Comparison of ENCODE assay signal across 8 cellular contexts in the genomic region with DNA sequence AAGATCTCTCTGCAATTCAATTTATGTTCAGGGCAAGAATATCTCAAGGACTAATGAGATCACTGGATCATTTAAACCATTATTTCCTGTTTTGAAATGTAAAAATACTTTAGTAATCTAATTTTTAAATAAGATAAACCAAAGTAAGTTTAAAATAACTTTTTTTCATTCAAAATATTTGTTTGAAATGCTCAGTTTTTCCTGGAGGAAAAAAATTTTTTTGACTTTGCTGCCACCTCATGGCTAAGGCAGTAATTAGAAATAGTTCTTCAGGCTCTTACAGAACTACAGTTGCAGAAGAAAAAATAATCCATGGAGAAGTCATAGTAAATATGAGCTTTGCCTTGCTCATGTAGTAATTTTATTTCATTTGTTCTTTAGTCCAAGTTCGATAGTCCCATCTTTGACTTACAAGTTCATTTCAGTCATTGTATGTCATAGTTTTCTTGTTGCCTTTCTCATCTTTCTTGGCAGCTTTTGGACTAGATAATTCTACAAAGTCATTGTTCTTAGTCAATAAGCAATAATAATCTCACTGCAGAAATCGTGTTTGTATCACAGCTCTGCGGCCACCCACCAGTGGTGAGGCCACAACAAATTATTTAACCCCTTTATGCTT.
A peak's percentile ranks its signal among the peaks of the same experiment; 100 is the strongest.
DNase-seq lines count a peak whose midpoint lies in the region; ATAC-seq and TF ChIP-seq lines count a peak whose summit lies in the region.

No MANE protein-coding gene starts in this region.

- no peak overlapping the region for H4K5ac ChIP-seq in mesendoderm (ENCODE audit: low read length)

- no peak overlapping the region for H2AK5ac ChIP-seq in mesendoderm (ENCODE audit: low read length)

- H3K27me3 ChIP-seq in cardiac muscle cell (no peaks in the 10 kb centered on the region), brain microvascular endothelial cell (replicated peaks) (peaks cover 2% of the 10 kb centered on the region), mesendoderm (ENCODE audit: insufficient read depth, low read length, poor library complexity) (no peaks in the 10 kb centered on the region)

- H3K4me3 ChIP-seq in cardiac muscle cell (no peak overlapping the region), brain microvascular endothelial cell (ENCODE audit: low read depth, low read length) (no peak overlapping the region), mesendoderm (ENCODE audit: low read length) (no peak overlapping the region)

- no CpG with 5 or more reads among the region's 3 CpGs for WGBS in mesendoderm (ENCODE audit: extremely low coverage, insufficient coverage, low lambda C conversion rate)

- H3K27ac ChIP-seq in cardiac muscle cell: no peak overlapping the region
- no peak overlapping the region for H3K27ac ChIP-seq in brain microvascular endothelial cell
- no peak overlapping the region for H3K27ac ChIP-seq in mesendoderm (ENCODE audit: low read depth, low read length)

- ATAC-seq in left ventricle myocardium superior (no peak), GM18505 (IDR thresholded peaks at IDR 0.05; ENCODE audit: unreplicated experiment) (no peak)

- H3K79me2 ChIP-seq in mesendoderm (ENCODE audit: control insufficient read depth, insufficient read depth, low read length): no peaks in the 10 kb centered on the region

- H3K18ac ChIP-seq in mesendoderm (ENCODE audit: low read length): no peak overlapping the region

- H3K4me1 ChIP-seq in cardiac muscle cell (ENCODE audit: low read depth) (no peaks in the 10 kb centered on the region), mesendoderm (ENCODE audit: control insufficient read depth, low read depth, low read length) (no peaks in the 10 kb centered on the region)

- H4K8ac ChIP-seq in mesendoderm (ENCODE audit: low read depth, low read length): no peak overlapping the region

- no peak overlapping the region for H3K4me2 ChIP-seq in mesendoderm (ENCODE audit: low read length)

- in situ Hi-C loops in brain microvascular endothelial cell (cut with HindIII; ENCODE audit: low pct_ligation_motif_present, low sequenced_read_pairs): no loop called here

- no peak overlapping the region for H2BK5ac ChIP-seq in mesendoderm (ENCODE audit: low read length)

- TF ChIP-seq CTCF in cardiac muscle cell (IDR thresholded peaks at IDR 0.05; ENCODE audit: low read depth, low read length) (peak; percentile 49), brain microvascular endothelial cell (IDR thresholded peaks at IDR 0.05; ENCODE audit: low read depth, low read length, missing control alignments) (peak; percentile 39)

- no peak overlapping the region for H2BK120ac ChIP-seq in mesendoderm (ENCODE audit: low read depth, low read length)

- no peak for TF ChIP-seq POLR2A in GM18505 (IDR thresholded peaks at IDR 0.05; ENCODE audit: borderline replicate concordance, extremely low read depth, insufficient read depth, insufficient read length)

- H3K56ac ChIP-seq in mesendoderm (ENCODE audit: low read length): no peak overlapping the region

- H3K36me3 ChIP-seq in cardiac muscle cell (no peaks in the 10 kb centered on the region), brain microvascular endothelial cell (replicated peaks) (no peaks in the 10 kb centered on the region), mesendoderm (ENCODE audit: control insufficient read depth, insufficient read depth, low read length) (no peaks in the 10 kb centered on the region)

- peak; percentile 40 to 48 for DNase-seq in cardiac muscle cell (ENCODE audit: low read depth in 1 of 2, low spot score in 1 of 2)
- DNase-seq in left ventricle myocardium superior: no peak
- peak; percentile 43 for DNase-seq in NCI-H146 (lab: John Stamatoyannopoulos, UW)
- DNase-seq in brain microvascular endothelial cell: peak; percentile 2
- peak; percentile 26 for DNase-seq in mesendoderm
- DNase-seq in HK-2 (ENCODE audit: unreplicated experiment): no peak
- DNase-seq in stimulated activated CD4-positive, alpha-beta T cell treated with anti-CD3 and anti-CD28 coated beads, Interleukin-12 subunit alpha, Interleukin-12 subunit beta, amount 100 ng/mL, for 4 hours: no peak

- H2BK15ac ChIP-seq in mesendoderm (replicated peaks; ENCODE audit: low read depth): no peak overlapping the region

- H3K4ac ChIP-seq in mesendoderm (ENCODE audit: low read depth, low read length): no peak overlapping the region

- no peak overlapping the region for H3K23ac ChIP-seq in mesendoderm (ENCODE audit: low read length)

- H3K79me1 ChIP-seq in mesendoderm (ENCODE audit: low read length): no peaks in the 10 kb centered on the region

- no peaks in the 10 kb centered on the region for H3K9me3 ChIP-seq in cardiac muscle cell (ENCODE audit: low read depth)

- no peak overlapping the region for H3K9ac ChIP-seq in mesendoderm (ENCODE audit: low read length)

- intact Hi-C loops in left ventricle myocardium superior (cut with micrococcal nuclease): no loop called here

Comparison
In these comparisons a context has a peak if more than half of its experiments do, and no peak if none do; other contexts are left out.
1. DNase-seq: peak in cardiac muscle cell (2 of 2), NCI-H146 (single experiment), brain microvascular endothelial cell (single experiment) and mesendoderm (single experiment); none in left ventricle myocardium superior (single experiment), HK-2 (single experiment) and stimulated activated CD4-positive, alpha-beta T cell treated with anti-CD3 and anti-CD28 coated beads, Interleukin-12 subunit alpha, Interleukin-12 subunit beta, amount 100 ng/mL, for 4 hours (single experiment).